ENCODE assay signal across 2 cellular contexts in the genomic region with DNA sequence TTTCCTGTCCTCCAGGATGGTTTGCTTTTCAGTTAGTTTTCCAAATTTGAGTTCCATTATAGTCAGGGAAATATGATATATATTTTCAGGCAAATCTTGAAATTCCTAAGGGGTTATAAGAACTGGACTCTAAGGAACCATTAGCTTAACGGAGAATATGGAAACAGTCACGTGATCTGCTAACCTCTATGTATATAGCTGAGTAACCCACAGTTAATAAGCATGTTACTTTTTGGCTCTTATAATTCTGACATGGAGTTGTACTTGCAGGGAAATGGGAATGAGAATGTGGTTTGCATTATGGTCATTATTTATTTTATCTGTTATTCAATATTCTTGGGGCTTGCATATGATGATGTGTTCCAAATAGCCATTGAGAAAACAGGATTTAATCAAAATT.
A peak's percentile ranks its signal among the peaks of the same experiment; 100 is the strongest.
TF ChIP-seq lines count a peak whose summit lies in the region.

No MANE protein-coding gene starts in this region.

TF ChIP-seq in K562, 482 proteins besides CTCF, POLR2A, EP300 and RAD21:
- TF ChIP-seq TOE1 (IDR thresholded peaks at IDR 0.05; ENCODE audit: borderline replicate concordance) (peak; percentile 87), TOE1 (CRISPR knock-in tag; IDR thresholded peaks at IDR 0.05; ENCODE audit: borderline replicate concordance, low read depth) (no peak), CBFA2T2 (conservative IDR thresholded peaks at IDR 0.05) (peak; percentile 41; the same call in 1 of the 2 replicates), RAD51 (IDR thresholded peaks at IDR 0.05; ENCODE audit: borderline replicate concordance, low read depth) (peak; percentile 90), USF2 (CRISPR knock-in tag; IDR thresholded peaks at IDR 0.05) (peak; percentile 40; the same call in 1 of the 2 replicates), TFE3 (CRISPR knock-in tag; IDR thresholded peaks at IDR 0.05) (peak; percentile 95), ZC3H4 (CRISPR knock-in tag; IDR thresholded peaks at IDR 0.05; ENCODE audit: borderline replicate concordance) (no peak)
- TF ChIP-seq, protein P1, sequence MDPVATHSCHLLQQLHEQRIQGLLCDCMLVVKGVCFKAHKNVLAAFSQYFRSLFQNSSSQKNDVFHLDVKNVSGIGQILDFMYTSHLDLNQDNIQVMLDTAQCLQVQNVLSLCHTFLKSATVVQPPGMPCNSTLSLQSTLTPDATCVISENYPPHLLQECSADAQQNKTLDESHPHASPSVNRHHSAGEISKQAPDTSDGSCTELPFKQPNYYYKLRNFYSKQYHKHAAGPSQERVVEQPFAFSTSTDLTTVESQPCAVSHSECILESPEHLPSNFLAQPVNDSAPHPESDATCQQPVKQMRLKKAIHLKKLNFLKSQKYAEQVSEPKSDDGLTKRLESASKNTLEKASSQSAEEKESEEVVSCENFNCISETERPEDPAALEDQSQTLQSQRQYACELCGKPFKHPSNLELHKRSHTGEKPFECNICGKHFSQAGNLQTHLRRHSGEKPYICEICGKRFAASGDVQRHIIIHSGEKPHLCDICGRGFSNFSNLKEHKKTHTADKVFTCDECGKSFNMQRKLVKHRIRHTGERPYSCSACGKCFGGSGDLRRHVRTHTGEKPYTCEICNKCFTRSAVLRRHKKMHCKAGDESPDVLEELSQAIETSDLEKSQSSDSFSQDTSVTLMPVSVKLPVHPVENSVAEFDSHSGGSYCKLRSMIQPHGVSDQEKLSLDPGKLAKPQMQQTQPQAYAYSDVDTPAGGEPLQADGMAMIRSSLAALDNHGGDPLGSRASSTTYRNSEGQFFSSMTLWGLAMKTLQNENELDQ (CRISPR knock-in tag; IDR thresholded peaks at IDR 0.05; ENCODE audit: borderline replicate concordance), result no peak

TF ChIP-seq in neural cell, 6 proteins besides CTCF, POLR2A, EP300 and RAD21:
- TF ChIP-seq POLR2AphosphoS5 (IDR thresholded peaks at IDR 0.05) (no peak), MXI1 (conservative IDR thresholded peaks at IDR 0.05; ENCODE audit: poor library complexity, severe bottlenecking) (no peak)
